ENCODE assay signal across 9 cellular contexts in the genomic region with DNA sequence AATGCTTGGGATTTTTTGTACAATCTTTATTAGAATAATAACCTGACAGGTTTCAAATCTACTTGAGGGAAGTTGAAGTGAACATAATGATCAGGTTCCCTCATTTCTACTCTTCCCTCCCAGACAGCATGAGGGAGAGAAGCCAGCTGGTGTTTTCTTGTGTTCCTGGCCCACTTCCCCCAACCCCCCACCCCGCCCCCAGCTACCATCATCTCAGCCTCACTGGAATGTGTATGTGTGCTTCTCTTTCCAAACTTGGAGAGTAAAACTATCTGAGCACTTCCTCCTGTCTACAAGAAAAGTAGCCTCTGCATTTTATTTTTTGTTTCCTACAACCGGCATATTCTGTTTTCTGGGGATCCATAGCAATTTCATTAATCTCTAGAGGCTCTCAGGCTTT. TPM values are rescaled to one million over a fixed set of nuclear protein-coding genes. Genes with fewer than 3 reads are reported as not detected.
A peak's percentile ranks its signal among the peaks of the same experiment; 100 is the strongest.
DNase-seq lines count a peak whose midpoint lies in the region; ATAC-seq and TF ChIP-seq lines count a peak whose summit lies in the region.
"Had no signal": no experiment of that assay in that cellular context is flagged by ENCODE, and none has a peak within 500 bp of the region (broad histone marks: within the 10 kb centered on the region; RNA-seq: fewer than 3 reads in every experiment).

No MANE protein-coding gene starts in this region.

- H3K4me3 ChIP-seq in HAP-1 (no peak overlapping the region), SJSA1 (no peak overlapping the region), skeletal muscle satellite cell (ENCODE audit: low read length) (no peak overlapping the region), MM.1S (ENCODE audit: low read length) (no peak overlapping the region)
- H3K4me3 ChIP-seq in naive thymus-derived CD4-positive, alpha-beta T cell (ENCODE audit: low read length) = no peak overlapping the region

- H3K27ac ChIP-seq in SJSA1 = 0 out of 2 replicates have a peak overlapping the region, but pooled peaks have one; percentile 0
- H3K27ac ChIP-seq in MM.1S (ENCODE audit: low read length) = no peak overlapping the region
- no peak overlapping the region for H3K27ac ChIP-seq in naive thymus-derived CD4-positive, alpha-beta T cell (ENCODE audit: low read depth, low read length)

- H3F3A ChIP-seq in MM.1S (ENCODE audit: insufficient read depth, low read length) = no peaks in the 10 kb centered on the region

- no peaks in the 10 kb centered on the region for H3K27me3 Mint-ChIP-seq in naive thymus-derived CD4-positive, alpha-beta T cell
- H3K27me3 Mint-ChIP-seq: dendritic cell treated with granulocyte-macrophage colony-stimulating factor and Interleukin-4, amounts not matched to agents 40 ng/mL and 50 ng/mL, for 4 days had no signal

- H3K9me2 ChIP-seq in MM.1S (replicated peaks; ENCODE audit: insufficient read depth, low read length) = no peaks in the 10 kb centered on the region

- peaks cover 5 to 26% (median 17%) of the 10 kb centered on the region in 7 donors for H3K4me1 Mint-ChIP-seq in naive thymus-derived CD4-positive, alpha-beta T cell

- H3K4me2 ChIP-seq in skeletal muscle satellite cell (ENCODE audit: low read length) = peak overlapping the region; percentile 67
- no peak overlapping the region for H3K4me2 ChIP-seq in MM.1S (ENCODE audit: low read depth, low read length)

- ATAC-seq in HG02642 (IDR thresholded peaks at IDR 0.05; ENCODE audit: poor library complexity, unreplicated experiment) = no peak
- ATAC-seq in naive thymus-derived CD4-positive, alpha-beta T cell = no peak

- H3K4me1 ChIP-seq in HAP-1 (peaks cover 46% of the 10 kb centered on the region), SJSA1 (replicated peaks) (peaks cover 26% of the 10 kb centered on the region), skeletal muscle satellite cell (ENCODE audit: control insufficient read depth, insufficient read depth, low read length) (peaks cover 25% of the 10 kb centered on the region), MM.1S (ENCODE audit: low read length) (no peaks in the 10 kb centered on the region)
- H3K4me1 ChIP-seq in naive thymus-derived CD4-positive, alpha-beta T cell (ENCODE audit: control insufficient read depth in 2 of 2, insufficient read depth in 2 of 2, low read length in 2 of 2) = no peaks in the 10 kb centered on the region

- intact Hi-C loops in naive thymus-derived CD4-positive, alpha-beta T cell (cut with micrococcal nuclease) = no loop called here

- TF ChIP-seq CTCF in MM.1S (IDR thresholded peaks at IDR 0.05; ENCODE audit: low read length) = no peak

- CTCF ChIA-PET in naive thymus-derived CD4-positive, alpha-beta T cell (lab: Charles Lee) = no interaction called here

- H3K79me2 ChIP-seq in MM.1S (ENCODE audit: low read length) = no peaks in the 10 kb centered on the region

- in situ Hi-C loops in HAP-1 (cut with MboI; ENCODE audit: low sequenced_read_pairs) = no loop called here

- no peaks in the 10 kb centered on the region for H3K27me3 ChIP-seq in HAP-1 (ENCODE audit: low read depth)
- no peaks in the 10 kb centered on the region for H3K27me3 ChIP-seq in SJSA1 (replicated peaks)
- no peaks in the 10 kb centered on the region for H3K27me3 ChIP-seq in skeletal muscle satellite cell (ENCODE audit: control insufficient read depth, insufficient read depth, low read length)
- no peaks in the 10 kb centered on the region for H3K27me3 ChIP-seq in MM.1S (replicated peaks; ENCODE audit: insufficient read depth, low read length)
- H3K27me3 ChIP-seq in naive thymus-derived CD4-positive, alpha-beta T cell (ENCODE audit: control insufficient read depth in 2 of 2, insufficient read depth in 2 of 2, low read length in 2 of 2) = no peaks in the 10 kb centered on the region

- POLR2A ChIA-PET in naive thymus-derived CD4-positive, alpha-beta T cell (lab: Charles Lee) = no interaction called here

- H3K36me3 ChIP-seq in HAP-1 (replicated peaks) = no peaks in the 10 kb centered on the region
- H3K36me3 ChIP-seq in SJSA1 = peaks cover 4% of the 10 kb centered on the region
- H3K36me3 ChIP-seq in skeletal muscle satellite cell (ENCODE audit: insufficient read depth, low read length) = no peaks in the 10 kb centered on the region
- no peaks in the 10 kb centered on the region for H3K36me3 ChIP-seq in MM.1S (replicated peaks; ENCODE audit: insufficient read depth, low read length)
- no peaks in the 10 kb centered on the region for H3K36me3 ChIP-seq in naive thymus-derived CD4-positive, alpha-beta T cell (ENCODE audit: control insufficient read depth in 2 of 3, insufficient read depth in 3 of 3, low read length in 3 of 3)

- H3K9me3 ChIP-seq in HAP-1 (no peaks in the 10 kb centered on the region), SJSA1 (replicated peaks) (no peaks in the 10 kb centered on the region), skeletal muscle satellite cell (replicated peaks; ENCODE audit: low read length) (no peaks in the 10 kb centered on the region), MM.1S (replicated peaks; ENCODE audit: insufficient read depth, low read length) (no peaks in the 10 kb centered on the region)
- H3K9me3 ChIP-seq in naive thymus-derived CD4-positive, alpha-beta T cell (ENCODE audit: control insufficient read depth in 2 of 3, low read length in 3 of 3) = no peaks in the 10 kb centered on the region

- peaks cover 0 to 16% (median 3%) of the 10 kb centered on the region in 5 donors for H3K36me3 Mint-ChIP-seq in naive thymus-derived CD4-positive, alpha-beta T cell

- no peak overlapping the region for H3K4me3 Mint-ChIP-seq in naive thymus-derived CD4-positive, alpha-beta T cell
- H3K4me3 Mint-ChIP-seq: dendritic cell treated with granulocyte-macrophage colony-stimulating factor and Interleukin-4, amounts not matched to agents 40 ng/mL and 50 ng/mL, for 4 days; immature natural killer cell had no signal

- no peaks in the 10 kb centered on the region for H3K9me3 Mint-ChIP-seq in naive thymus-derived CD4-positive, alpha-beta T cell
- H3K9me3 Mint-ChIP-seq: dendritic cell treated with granulocyte-macrophage colony-stimulating factor and Interleukin-4, amounts not matched to agents 40 ng/mL and 50 ng/mL, for 4 days; immature natural killer cell had no signal

- peak overlapping the region in 1 of 9 donors; percentile 37 for H3K27ac Mint-ChIP-seq in naive thymus-derived CD4-positive, alpha-beta T cell
- H3K27ac Mint-ChIP-seq: dendritic cell treated with granulocyte-macrophage colony-stimulating factor and Interleukin-4, amounts not matched to agents 40 ng/mL and 50 ng/mL, for 4 days had no signal

- no peak overlapping the region for H2AFZ ChIP-seq in MM.1S (ENCODE audit: low read length)

- DNase-seq in HAP-1 (ENCODE audit: low spot score in 2 of 2) = peak; percentile 44 to 81
- DNase-seq in SJSA1 (ENCODE audit: low read depth in 1 of 2, low spot score in 2 of 2) = no peak
- DNase-seq in glomerular visceral epithelial cell (ENCODE audit: extremely low spot score) = peak; percentile 8
- no peak for DNase-seq in MM.1S
- no peak for DNase-seq in naive thymus-derived CD4-positive, alpha-beta T cell
- DNase-seq: immature natural killer cell had no signal

- no peak overlapping the region for H3K9ac ChIP-seq in skeletal muscle satellite cell (ENCODE audit: low read depth, low read length)
- no peak overlapping the region for H3K9ac ChIP-seq in MM.1S (ENCODE audit: low read length)

- no peaks in the 10 kb centered on the region for H4K20me1 ChIP-seq in MM.1S (ENCODE audit: insufficient read depth, low read length)

RNA-seq across cellular contexts. Expression of gene GRHL1, which starts 53.7 kb away (rescaled TPM):
- 1.3 and 2.3 TPM in 2 replicates for total RNA-seq in SJSA1 (2014; rRNA removed; shearing (Covaris generic))
- total RNA-seq in skeletal muscle satellite cell (2012; rRNA removed) = 0.25 and 0.66 TPM in 2 replicates
- total RNA-seq in naive thymus-derived CD4-positive, alpha-beta T cell = 1 to 10 TPM in 1 of 5 experiments, under 1 TPM in 4; 0.19 to 1.3 (median 0.56) TPM
- polyA plus RNA-seq in naive thymus-derived CD4-positive, alpha-beta T cell = under 1 TPM in 1 of 2 donors, not detected in 1; 0.33 TPM

RNA-seq across cellular contexts. Expression of gene TAF1B, which starts 54.5 kb away (rescaled TPM):
- 35.6 and 73.8 TPM in 2 replicates for total RNA-seq in SJSA1 (2014; rRNA removed; shearing (Covaris generic))
- 20.8 and 37.3 TPM in 2 replicates for total RNA-seq in skeletal muscle satellite cell (2012; rRNA removed)
- 10 to 100 TPM in 4 of 5 experiments, 1 to 10 TPM in 1; 9.2 to 28.2 (median 20.9) TPM for total RNA-seq in naive thymus-derived CD4-positive, alpha-beta T cell
- 1 to 10 TPM; 7.2 to 8.6 TPM for polyA plus RNA-seq in naive thymus-derived CD4-positive, alpha-beta T cell

Comparison
In these comparisons a context has a peak if more than half of its experiments do, and no peak if none do; other contexts are left out.
1. DNase-seq: peak in HAP-1 (2 of 2) and glomerular visceral epithelial cell (single experiment); none in SJSA1 (0 of 2), MM.1S (single experiment) and naive thymus-derived CD4-positive, alpha-beta T cell (0 of 9).